ENCODE assay signal across 19 cellular contexts in the genomic region with DNA sequence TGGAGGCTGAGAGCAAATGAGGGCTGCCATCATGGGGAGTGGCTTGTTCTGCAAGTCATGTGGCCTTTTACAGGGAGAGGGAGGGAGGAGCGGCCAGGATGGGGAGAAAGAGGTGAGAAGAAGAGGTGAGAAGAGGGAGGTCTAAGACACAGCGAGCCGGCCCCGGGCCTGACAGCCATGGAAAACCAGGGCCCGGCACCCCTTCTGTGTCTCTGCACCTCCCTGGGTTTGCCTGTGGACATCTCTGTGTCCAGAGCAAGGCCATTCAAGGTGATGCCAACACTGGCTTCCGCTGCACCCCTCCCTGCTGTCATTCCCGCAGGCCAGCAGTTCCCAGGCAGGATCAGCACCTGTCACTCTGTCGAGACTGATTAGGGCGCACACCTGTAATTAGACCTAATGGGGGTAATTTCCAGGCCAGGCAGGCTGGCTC.
DNase-seq lines count a peak whose midpoint lies in the region; ATAC-seq and TF ChIP-seq lines count a peak whose summit lies in the region.
"Had no signal": no experiment of that assay in that cellular context is flagged by ENCODE, and none has a peak within 500 bp of the region (broad histone marks: within the 10 kb centered on the region; RNA-seq: fewer than 3 reads in every experiment).

No MANE protein-coding gene starts in this region.

- H3K27me3 ChIP-seq in neuronal stem cell (ENCODE audit: control insufficient read depth in 3 of 3, insufficient read depth in 3 of 3, low read depth in 1 of 3, low read length in 3 of 3) = no peaks in the 10 kb centered on the region

- H3K36me3 ChIP-seq in HEK293 (ENCODE audit: control insufficient read depth in 2 of 2, insufficient read depth in 1 of 2, low read length in 2 of 2) (no peaks in the 10 kb centered on the region), neuronal stem cell (replicated peaks in 1 of 2; ENCODE audit: control insufficient read depth in 2 of 2, insufficient read depth in 2 of 2, low read length in 2 of 2) (peaks cover 2 to 67% of the 10 kb centered on the region in 2 donors), OCI-LY7 (ENCODE audit: insufficient read depth, low read length) (no peaks in the 10 kb centered on the region)
- H3K36me3 ChIP-seq: heart right ventricle, left ventricle myocardium inferior, thoracic aorta had no signal

- peak overlapping the region; percentile 49 for H3K18ac ChIP-seq in neuronal stem cell (ENCODE audit: low read length)

- H3K27ac ChIP-seq in HEK293 (ENCODE audit: extremely low read depth, low read depth, low read length) (no peak overlapping the region), neuronal stem cell (replicated peaks; ENCODE audit: low read length) (no peak overlapping the region), OCI-LY7 (ENCODE audit: low read depth, low read length, poor library complexity, severe bottlenecking) (no peak overlapping the region)
- H3K27ac ChIP-seq: heart right ventricle, left ventricle myocardium inferior, thoracic aorta had no signal

- no peak overlapping the region for H3K4me3 ChIP-seq in HEK293 (ENCODE audit: low read depth, low read length)
- no peak overlapping the region for H3K4me3 ChIP-seq in neuronal stem cell (ENCODE audit: low read length in 2 of 2)
- H3K4me3 ChIP-seq in OCI-LY7 (ENCODE audit: low read depth, low read length, poor library complexity, severe bottlenecking) = no peak overlapping the region
- H3K4me3 ChIP-seq: heart right ventricle, left ventricle myocardium inferior, thoracic aorta had no signal

- no peak overlapping the region for H2AFZ ChIP-seq in neuronal stem cell (ENCODE audit: low read length)
- H2AFZ ChIP-seq in OCI-LY7 (ENCODE audit: low read length) = no peak overlapping the region

- intact Hi-C loops in OCI-LY7 (cut with micrococcal nuclease; ENCODE audit: unreplicated experiment) = no loop called here

- H3K4me2 ChIP-seq in neuronal stem cell (ENCODE audit: insufficient read depth, low read length, poor library complexity, severe bottlenecking) (no peak overlapping the region), OCI-LY7 (ENCODE audit: low read length) (no peak overlapping the region)

- H3K4me1 ChIP-seq in HEK293 (ENCODE audit: control insufficient read depth, insufficient read depth, low read length) = no peaks in the 10 kb centered on the region
- H3K4me1 ChIP-seq in neuronal stem cell (ENCODE audit: control insufficient read depth in 2 of 2, insufficient read depth in 1 of 2, low read depth in 1 of 2, low read length in 2 of 2) = peaks cover 0 to 13% of the 10 kb centered on the region in 2 donors
- H3K4me1 ChIP-seq in OCI-LY7 (ENCODE audit: insufficient read depth, low read length, poor library complexity, severe bottlenecking) = no peaks in the 10 kb centered on the region
- H3K4me1 ChIP-seq: heart right ventricle, left ventricle myocardium inferior had no signal

- CTCF ChIA-PET in HEK293 (lab: Yijun Ruan, JAX) = interaction anchor here (1.1 kb wide), 1 partner anchor 76 kb away, joined by 3 read pairs; no protein-coding TSS in a partner anchor
- CTCF ChIA-PET in OCI-LY7 (lab: Charles Lee; ENCODE audit: unreplicated experiment) = no interaction called here

- H4K91ac ChIP-seq in neuronal stem cell (ENCODE audit: low read depth, low read length, poor library complexity) = no peak overlapping the region

- H3K14ac ChIP-seq in neuronal stem cell (ENCODE audit: low read length) = peak overlapping the region; percentile 63

- H3K9me2 ChIP-seq in OCI-LY7 (ENCODE audit: insufficient read depth, low read length) = no peaks in the 10 kb centered on the region

- peak overlapping the region; percentile 57 for H2BK5ac ChIP-seq in neuronal stem cell (ENCODE audit: low read length)

- no peak overlapping the region for H2BK120ac ChIP-seq in neuronal stem cell (ENCODE audit: low read depth, low read length)

- TF ChIP-seq CTCF in HEK293 (tag by site-specific recombination; IDR thresholded peaks at IDR 0.05) = no peak
- TF ChIP-seq CTCF in OCI-LY7 (conservative IDR thresholded peaks at IDR 0.05; ENCODE audit: low read length) = no peak

- peak overlapping the region; percentile 34 for H3K23ac ChIP-seq in neuronal stem cell (ENCODE audit: low read depth, low read length, poor library complexity)

- WGBS in neuronal stem cell (ENCODE audit: extremely low coverage in 2 of 2, insufficient read length in 2 of 2, insufficient replicate concordance in 1 of 2), 2 donors = no CpG with 5 or more reads among the region's 9 CpGs

- ATAC-seq in HG02571 (IDR thresholded peaks at IDR 0.05; ENCODE audit: unreplicated experiment) = no peak
- ATAC-seq: activated naive CD4-positive, alpha-beta T cell treated with anti-CD3 and anti-CD28 coated beads, Interleukin-2, amount 50 U/mL, for 72 hours; activated T-cell treated with anti-CD3 and anti-CD28 coated beads, Interleukin-2, amount 50 U/mL, for 72 hours; heart right ventricle; SK-N-SH treated with all-trans-retinoic acid at 6 μM for 48 hours had no signal

- H3K79me2 ChIP-seq in OCI-LY7 (ENCODE audit: insufficient read depth, low read depth, low read length) = no peaks in the 10 kb centered on the region

- peak; percentile 91 for DNase-seq in NCI-H2081 treated with DMSO at 0.1 percent for 48 hours (lab: John Stamatoyannopoulos, UW)
- peak; percentile 88 for DNase-seq in NCI-H82 (lab: John Stamatoyannopoulos, UW)
- DNase-seq in neuronal stem cell (ENCODE audit: low spot score) = no peak
- no peak for DNase-seq in OCI-LY7 (ENCODE audit: low spot score)
- no peak for DNase-seq in effector CD8-positive, alpha-beta T cell (lab: John Stamatoyannopoulos, UW)
- DNase-seq: activated CD4-positive, CD25-positive, alpha-beta regulatory T cell treated with anti-CD3 and anti-CD28 coated beads, Interleukin-2, amount 50 U/mL, for 72 hours; activated T-cell treated with anti-CD3 and anti-CD28 coated beads, Interleukin-2, amount 50 U/mL, for 72 hours; CD4-positive, alpha-beta T cell; DMS79; heart right ventricle; HFFc6; KBM-7; left ventricle myocardium inferior; MV-4-11 had no signal

- H4K8ac ChIP-seq in neuronal stem cell (ENCODE audit: low read depth, low read length) = no peak overlapping the region

- H2BK15ac ChIP-seq in neuronal stem cell (ENCODE audit: low read length) = peak overlapping the region; percentile 47

- POLR2A ChIA-PET in HEK293 (lab: Yijun Ruan, JAX) (interaction anchor here (0.7 to 0.9 kb wide), 2 partner anchors 9 to 19 kb away, joined by 4 read pairs; no protein-coding TSS in a partner anchor), OCI-LY7 (lab: Charles Lee) (interaction anchor here (0.7 kb wide), 1 partner anchor 262 kb away, joined by 3 read pairs; no protein-coding TSS in a partner anchor)

- no peaks in the 10 kb centered on the region for H4K20me1 ChIP-seq in OCI-LY7 (ENCODE audit: insufficient read depth, low read length)

- peak overlapping the region; percentile 67 for H2AK5ac ChIP-seq in neuronal stem cell (ENCODE audit: low read depth, low read length)

- peak overlapping the region; percentile 98 for H2BK12ac ChIP-seq in neuronal stem cell (ENCODE audit: low read length)

- no peaks in the 10 kb centered on the region for H3K79me1 ChIP-seq in neuronal stem cell (ENCODE audit: low read depth, low read length)

- no peak overlapping the region for H3K9ac ChIP-seq in neuronal stem cell (ENCODE audit: low read depth, low read length, poor library complexity)

- no TSS peak for BruUV-seq in OCI-LY7 (replicated peaks; lab: Mats Ljungman, UMichigan)

- H3K4ac ChIP-seq in neuronal stem cell (ENCODE audit: low read length) = no peak overlapping the region

- H3K9me3 ChIP-seq in HEK293 (ENCODE audit: control insufficient read depth, insufficient read depth, low read depth, low read length) (no peaks in the 10 kb centered on the region), neuronal stem cell (replicated peaks in 1 of 2; ENCODE audit: control insufficient read depth in 2 of 2, insufficient read depth in 1 of 2, low read depth in 1 of 2, low read length in 2 of 2) (no peaks in the 10 kb centered on the region), OCI-LY7 (ENCODE audit: low read length) (no peaks in the 10 kb centered on the region)
- H3K9me3 ChIP-seq: heart right ventricle, left ventricle myocardium inferior, thoracic aorta had no signal

TF ChIP-seq in HEK293, 187 proteins besides CTCF, POLR2A, EP300 and RAD21:
- TF ChIP-seq ZNF248 (tag by site-specific recombination; IDR thresholded peaks at IDR 0.05) (no peak), ZNF776 (tag by site-specific recombination; IDR thresholded peaks at IDR 0.05; ENCODE audit: borderline replicate concordance) (no peak), ZNF701 (tag by site-specific recombination; IDR thresholded peaks at IDR 0.05) (no peak), SP7 (tag by site-specific recombination; IDR thresholded peaks at IDR 0.05) (0 out of 2 replicates have a peak, but pooled peaks have one; percentile 25), ZNF416 (tag by site-specific recombination; IDR thresholded peaks at IDR 0.05) (no peak), SP3 (tag by site-specific recombination; IDR thresholded peaks at IDR 0.05) (no peak)
- TF ChIP-seq, protein P1, sequence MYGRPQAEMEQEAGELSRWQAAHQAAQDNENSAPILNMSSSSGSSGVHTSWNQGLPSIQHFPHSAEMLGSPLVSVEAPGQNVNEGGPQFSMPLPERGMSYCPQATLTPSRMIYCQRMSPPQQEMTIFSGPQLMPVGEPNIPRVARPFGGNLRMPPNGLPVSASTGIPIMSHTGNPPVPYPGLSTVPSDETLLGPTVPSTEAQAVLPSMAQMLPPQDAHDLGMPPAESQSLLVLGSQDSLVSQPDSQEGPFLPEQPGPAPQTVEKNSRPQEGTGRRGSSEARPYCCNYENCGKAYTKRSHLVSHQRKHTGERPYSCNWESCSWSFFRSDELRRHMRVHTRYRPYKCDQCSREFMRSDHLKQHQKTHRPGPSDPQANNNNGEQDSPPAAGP (tag by site-specific recombination; IDR thresholded peaks at IDR 0.05) = no peak
- TF ChIP-seq, protein P2, sequence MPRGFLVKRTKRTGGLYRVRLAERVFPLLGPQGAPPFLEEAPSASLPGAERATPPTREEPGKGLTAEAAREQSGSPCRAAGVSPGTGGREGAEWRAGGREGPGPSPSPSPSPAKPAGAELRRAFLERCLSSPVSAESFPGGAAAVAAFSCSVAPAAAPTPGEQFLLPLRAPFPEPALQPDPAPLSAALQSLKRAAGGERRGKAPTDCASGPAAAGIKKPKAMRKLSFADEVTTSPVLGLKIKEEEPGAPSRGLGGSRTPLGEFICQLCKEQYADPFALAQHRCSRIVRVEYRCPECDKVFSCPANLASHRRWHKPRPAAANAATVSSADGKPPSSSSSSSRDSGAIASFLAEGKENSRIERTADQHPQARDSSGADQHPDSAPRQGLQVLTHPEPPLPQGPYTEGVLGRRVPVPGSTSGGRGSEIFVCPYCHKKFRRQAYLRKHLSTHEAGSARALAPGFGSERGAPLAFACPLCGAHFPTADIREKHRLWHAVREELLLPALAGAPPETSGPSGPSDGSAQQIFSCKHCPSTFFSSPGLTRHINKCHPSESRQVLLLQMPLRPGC (tag by site-specific recombination; IDR thresholded peaks at IDR 0.05) = no peak
TF ChIP-seq in HEK293: peak in this region for 1.

Comparison
In these comparisons a context has a peak if more than half of its experiments do, and no peak if none do; other contexts are left out.
1. DNase-seq: peak in NCI-H2081 treated with DMSO at 0.1 percent for 48 hours (single experiment) and NCI-H82 (single experiment); none in neuronal stem cell (single experiment), OCI-LY7 (single experiment) and effector CD8-positive, alpha-beta T cell (single experiment).